ENCODE assay signal across 9 cellular contexts in genomic region chr5:135033866-135034185, GRCh38. TPM values are rescaled to one million over a fixed set of nuclear protein-coding genes. Genes with fewer than 3 reads are reported as not detected.
DNase-seq lines count a peak whose midpoint lies in the region; ATAC-seq and TF ChIP-seq lines count a peak whose summit lies in the region.
"Had no signal": no experiment of that assay in that cellular context is flagged by ENCODE, and none has a peak within 500 bp of the region (broad histone marks: within the 10 kb centered on the region; RNA-seq: fewer than 3 reads in every experiment).

No MANE protein-coding gene starts in this region.

- peak; percentile 37 for ATAC-seq in activated CD4-positive, alpha-beta T cell treated with anti-CD3 and anti-CD28 coated beads for 36 hours
- ATAC-seq in WTC11 (no peak), GM19455 (IDR thresholded peaks at IDR 0.05; ENCODE audit: unreplicated experiment) (no peak)

- POLR2A ChIA-PET in activated CD4-positive, alpha-beta T cell treated with anti-CD3 and anti-CD28 coated beads for 36 hours (lab: Charles Lee): no interaction called here
- POLR2A ChIA-PET in WTC11 (lab: Charles Lee): no interaction called here

- H3K36me3 ChIP-seq in tibial nerve: no peaks in the 10 kb centered on the region

- TF ChIP-seq CTCF in WTC11 (IDR thresholded peaks at IDR 0.05) (no peak), tibial nerve (IDR thresholded peaks at IDR 0.05) (no peak)

- TF ChIP-seq POLR2A in tibial nerve (IDR thresholded peaks at IDR 0.05): no peak

- no peaks in the 10 kb centered on the region for H3K9me3 ChIP-seq in tibial nerve

- H3K4me3 Mint-ChIP-seq in activated CD4-positive, alpha-beta T cell treated with anti-CD3 and anti-CD28 coated beads for 36 hours: peak overlapping the region; percentile 62
- H3K4me3 Mint-ChIP-seq in WTC11: no peak overlapping the region

- 0% methylated on average over 12 to 26 of the region's 47 CpGs for WGBS in tibial nerve, 2 donors

- intact Hi-C loops in activated CD4-positive, alpha-beta T cell treated with anti-CD3 and anti-CD28 coated beads for 36 hours (cut with DNase I, micrococcal nuclease): loop anchor here (2.0 to 10.0 kb wide), 3 partner anchors 69 to 158 kb away; no protein-coding TSS in a partner anchor

- DNase-seq in activated CD4-positive, alpha-beta T cell treated with anti-CD3 and anti-CD28 coated beads for 36 hours: no peak
- no peak for DNase-seq in activated CD4-positive, alpha-beta T cell treated with anti-CD3 and anti-CD28 coated beads, Interleukin-2, amount 50 U/mL, for 4 hours
- DNase-seq in WTC11 (ENCODE audit: low spot score): no peak
- DNase-seq in tibial nerve (ENCODE audit: low spot score in 2 of 2): no peak
- no peak for DNase-seq in inferior parietal cortex (ENCODE audit: extremely low spot score)
- no peak for DNase-seq in central memory CD4-positive, alpha-beta T cell

- H3K36me3 Mint-ChIP-seq in activated CD4-positive, alpha-beta T cell treated with anti-CD3 and anti-CD28 coated beads for 36 hours (ENCODE audit: low read depth): peaks cover 2% of the 10 kb centered on the region
- no peaks in the 10 kb centered on the region for H3K36me3 Mint-ChIP-seq in WTC11

- H3K27ac Mint-ChIP-seq in activated CD4-positive, alpha-beta T cell treated with anti-CD3 and anti-CD28 coated beads for 36 hours: no peak overlapping the region
- no peak overlapping the region for H3K27ac Mint-ChIP-seq in WTC11
- H3K27ac Mint-ChIP-seq: CD4-positive, alpha-beta T cell had no signal

- H3K27me3 ChIP-seq in tibial nerve: peaks cover 15 to 98% of the 10 kb centered on the region in 2 donors

- peak overlapping the region in 2 of 4 donors; percentile 8 to 65 for H3K27ac ChIP-seq in tibial nerve

- peaks cover 0 to 53% (median 27%) of the 10 kb centered on the region in 4 donors for H3K4me1 ChIP-seq in tibial nerve

- H3K9me3 Mint-ChIP-seq in activated CD4-positive, alpha-beta T cell treated with anti-CD3 and anti-CD28 coated beads for 36 hours (ENCODE audit: low read depth): peaks cover 4% of the 10 kb centered on the region
- H3K9me3 Mint-ChIP-seq in WTC11: no peaks in the 10 kb centered on the region
- H3K9me3 Mint-ChIP-seq: CD4-positive, alpha-beta T cell had no signal

- H3K27me3 Mint-ChIP-seq in activated CD4-positive, alpha-beta T cell treated with anti-CD3 and anti-CD28 coated beads for 36 hours: peaks cover 82% of the 10 kb centered on the region
- H3K27me3 Mint-ChIP-seq in WTC11 (ENCODE audit: low read depth): peaks cover 94% of the 10 kb centered on the region

- CTCF ChIA-PET in activated CD4-positive, alpha-beta T cell treated with anti-CD3 and anti-CD28 coated beads for 36 hours (lab: Charles Lee): interaction anchor here (0.6 to 1.2 kb wide), 3 partner anchors 156 to 329 kb away, joined by 3 to 4 read pairs (median 3); no protein-coding TSS in a partner anchor
- CTCF ChIA-PET in WTC11 (lab: Charles Lee): interaction anchor here (1.0 to 1.7 kb wide), 2 partner anchors 9 to 157 kb away, joined by 3 to 4 read pairs; no protein-coding TSS in a partner anchor

- no peak for TF ChIP-seq EP300 in tibial nerve (IDR thresholded peaks at IDR 0.05)

- H3K4me3 ChIP-seq in iPS-11a (ENCODE audit: low read depth, low read length): peak overlapping the region; percentile 8
- peak overlapping the region; percentile 37 to 62 (median 46) for H3K4me3 ChIP-seq in tibial nerve

- peaks cover 34% of the 10 kb centered on the region for H3K4me1 Mint-ChIP-seq in activated CD4-positive, alpha-beta T cell treated with anti-CD3 and anti-CD28 coated beads for 36 hours
- peaks cover 51% of the 10 kb centered on the region for H3K4me1 Mint-ChIP-seq in WTC11

TF ChIP-seq in WTC11, 78 proteins besides CTCF, POLR2A, EP300 and RAD21:
- no peak for TF ChIP-seq OVOL2 (CRISPR knock-in tag; IDR thresholded peaks at IDR 0.05; ENCODE audit: borderline replicate concordance)
- peak; percentile 83 for TF ChIP-seq ZNF423 (CRISPR knock-in tag; IDR thresholded peaks at IDR 0.05)

RNA-seq across cellular contexts. Expression of gene PITX1, which starts 0.2 kb away (rescaled TPM):
- total RNA-seq in activated CD4-positive, alpha-beta T cell treated with anti-CD3 and anti-CD28 coated beads for 36 hours: under 1 TPM; 0.18 TPM
- total RNA-seq in WTC11 (2021): 0.07 to 0.23 TPM (median 0.13 TPM) in 3 replicates
- total RNA-seq in tibial nerve: 1 to 10 TPM; 1.1 to 5.4 (median 3.0) TPM
- total RNA-seq: CD4-positive, alpha-beta T cell had no signal
